In genomic region chr19:46753420-46754155, GRCh38 we compare ENCODE assay signal across 8 cellular contexts. TPM values are rescaled to one million over a fixed set of nuclear protein-coding genes. Genes with fewer than 3 reads are reported as not detected.
DNase-seq lines count a peak whose midpoint lies in the region; ATAC-seq and TF ChIP-seq lines count a peak whose summit lies in the region.

No MANE protein-coding gene starts in this region.

- H3K36me3 ChIP-seq in GM06990 (ENCODE audit: control insufficient read depth, insufficient read depth, low read length) = peaks cover 2% of the 10 kb centered on the region; the same call in 1 of the 2 replicates
- peaks cover 9 to 21% of the 10 kb centered on the region in 2 donors for H3K36me3 ChIP-seq in ascending aorta
- H3K36me3 ChIP-seq in liver (ENCODE audit: control insufficient read depth in 4 of 4, insufficient read depth in 3 of 4, low read depth in 1 of 4, low read length in 3 of 4) = peaks cover 0 to 5% (median 3%) of the 10 kb centered on the region in 4 donors

- peak; percentile 91 for ATAC-seq in T-helper 17 cell
- peak; percentile 85 to 91 for ATAC-seq in stimulated activated naive B cell treated with anti-CD40 and anti-IgM and Interleukin-4, amounts not matched to agents 10 μg/mL and 1 μg/mL and 100 μg/mL, for 72 hours (replicated peaks)
- ATAC-seq in GM19397 (IDR thresholded peaks at IDR 0.05; ENCODE audit: unreplicated experiment) = no peak
- no peak for ATAC-seq in GM21381 (IDR thresholded peaks at IDR 0.05; ENCODE audit: unreplicated experiment)

- no peak overlapping the region for H3K4me3 Mint-ChIP-seq in T-helper 17 cell
- no peak overlapping the region for H3K4me3 Mint-ChIP-seq in stimulated activated naive B cell treated with anti-CD40 and anti-IgM and Interleukin-4, amounts not matched to agents 10 μg/mL and 1 μg/mL and 100 μg/mL, for 72 hours

- no peak overlapping the region for H3K9ac ChIP-seq in liver (ENCODE audit: low read depth in 1 of 2, low read length in 2 of 2)

- TF ChIP-seq RAD21 in liver (IDR thresholded peaks at IDR 0.05) = peak; percentile 40 to 61

- peak; percentile 84 for TF ChIP-seq CTCF in GM06990 (IDR thresholded peaks at IDR 0.05; ENCODE audit: insufficient read depth, low read length, poor library complexity, severe bottlenecking)
- peak; percentile 9 to 21 (median 21) for TF ChIP-seq CTCF in ascending aorta (IDR thresholded peaks at IDR 0.05)
- peak; percentile 33 for TF ChIP-seq CTCF in liver (IDR thresholded peaks at IDR 0.05; ENCODE audit: low read depth, low read length, missing input control)

- DNase-seq in GM06990 (ENCODE audit: extremely low read depth, insufficient read length) = peak; percentile 38
- DNase-seq in MV-4-11 (lab: John Stamatoyannopoulos, UW) = peak; percentile 65
- DNase-seq in T-helper 17 cell = peak; percentile 35 to 63 (median 45)
- no peak for DNase-seq in ascending aorta (ENCODE audit: low spot score in 2 of 2)
- peak; percentile 38 for DNase-seq in stimulated activated naive B cell treated with anti-CD40 and anti-IgM and Interleukin-4, amounts not matched to agents 10 μg/mL and 1 μg/mL and 100 μg/mL, for 72 hours

- no peaks in the 10 kb centered on the region for H3K9me3 Mint-ChIP-seq in stimulated activated naive B cell treated with anti-CD40 and anti-IgM and Interleukin-4, amounts not matched to agents 10 μg/mL and 1 μg/mL and 100 μg/mL, for 72 hours

- H3K4me3 ChIP-seq in GM06990 (replicated peaks; ENCODE audit: low read depth, low read length) = no peak overlapping the region
- no peak overlapping the region for H3K4me3 ChIP-seq in ascending aorta
- no peak overlapping the region for H3K4me3 ChIP-seq in liver (ENCODE audit: low read depth in 1 of 3, low read length in 3 of 3)

- H3K4me1 ChIP-seq in ascending aorta (no peaks in the 10 kb centered on the region), liver (ENCODE audit: control insufficient read depth in 4 of 4, insufficient read depth in 4 of 4, low read length in 3 of 4) (peaks cover 0 to 5% (median 2%) of the 10 kb centered on the region in 4 donors)

- 43% methylated on average over 4 of the region's 4 CpGs for WGBS in liver

- peaks cover 2% of the 10 kb centered on the region for H3K36me3 Mint-ChIP-seq in T-helper 17 cell (ENCODE audit: low read depth)
- peaks cover 14 to 28% of the 10 kb centered on the region in 2 donors for H3K36me3 Mint-ChIP-seq in stimulated activated naive B cell treated with anti-CD40 and anti-IgM and Interleukin-4, amounts not matched to agents 10 μg/mL and 1 μg/mL and 100 μg/mL, for 72 hours

- no peaks in the 10 kb centered on the region for H3K27me3 ChIP-seq in GM06990 (replicated peaks; ENCODE audit: control insufficient read depth, insufficient read depth, low read length)
- H3K27me3 ChIP-seq in ascending aorta = no peaks in the 10 kb centered on the region
- no peaks in the 10 kb centered on the region for H3K27me3 ChIP-seq in liver (ENCODE audit: control insufficient read depth in 4 of 4, insufficient read depth in 4 of 4, low read length in 3 of 4)

- H3K9me3 ChIP-seq in T-helper 17 cell (ENCODE audit: control insufficient read depth, low read length, poor library complexity, severe bottlenecking) (no peaks in the 10 kb centered on the region), ascending aorta (no peaks in the 10 kb centered on the region), liver (ENCODE audit: control insufficient read depth in 4 of 4, low read length in 3 of 4) (no peaks in the 10 kb centered on the region)

- no peak overlapping the region for H3K27ac Mint-ChIP-seq in T-helper 17 cell
- H3K27ac Mint-ChIP-seq in stimulated activated naive B cell treated with anti-CD40 and anti-IgM and Interleukin-4, amounts not matched to agents 10 μg/mL and 1 μg/mL and 100 μg/mL, for 72 hours = no peak overlapping the region

- H3K27ac ChIP-seq in ascending aorta (no peak overlapping the region), liver (ENCODE audit: low read depth in 1 of 2, low read length in 2 of 2) (no peak overlapping the region)

- H3K27me3 Mint-ChIP-seq in T-helper 17 cell = no peaks in the 10 kb centered on the region
- no peaks in the 10 kb centered on the region for H3K27me3 Mint-ChIP-seq in stimulated activated naive B cell treated with anti-CD40 and anti-IgM and Interleukin-4, amounts not matched to agents 10 μg/mL and 1 μg/mL and 100 μg/mL, for 72 hours

- intact Hi-C loops in ascending aorta (cut with DNase I) = no loop called here

- peaks cover 22% of the 10 kb centered on the region for H3K4me1 Mint-ChIP-seq in T-helper 17 cell
- peaks cover 18 to 34% of the 10 kb centered on the region in 2 donors for H3K4me1 Mint-ChIP-seq in stimulated activated naive B cell treated with anti-CD40 and anti-IgM and Interleukin-4, amounts not matched to agents 10 μg/mL and 1 μg/mL and 100 μg/mL, for 72 hours

TF ChIP-seq in liver, 16 proteins besides CTCF, POLR2A, EP300 and RAD21:
- no peak for TF ChIP-seq JUND (IDR thresholded peaks at IDR 0.05)
- TF ChIP-seq EGR1 (IDR thresholded peaks at IDR 0.05; ENCODE audit: low read depth in 2 of 2) = no peak
- TF ChIP-seq RXRA (IDR thresholded peaks at IDR 0.05) = no peak
- no peak for TF ChIP-seq HNF4A (conservative IDR thresholded peaks at IDR 0.05)
- TF ChIP-seq, protein P1, sequence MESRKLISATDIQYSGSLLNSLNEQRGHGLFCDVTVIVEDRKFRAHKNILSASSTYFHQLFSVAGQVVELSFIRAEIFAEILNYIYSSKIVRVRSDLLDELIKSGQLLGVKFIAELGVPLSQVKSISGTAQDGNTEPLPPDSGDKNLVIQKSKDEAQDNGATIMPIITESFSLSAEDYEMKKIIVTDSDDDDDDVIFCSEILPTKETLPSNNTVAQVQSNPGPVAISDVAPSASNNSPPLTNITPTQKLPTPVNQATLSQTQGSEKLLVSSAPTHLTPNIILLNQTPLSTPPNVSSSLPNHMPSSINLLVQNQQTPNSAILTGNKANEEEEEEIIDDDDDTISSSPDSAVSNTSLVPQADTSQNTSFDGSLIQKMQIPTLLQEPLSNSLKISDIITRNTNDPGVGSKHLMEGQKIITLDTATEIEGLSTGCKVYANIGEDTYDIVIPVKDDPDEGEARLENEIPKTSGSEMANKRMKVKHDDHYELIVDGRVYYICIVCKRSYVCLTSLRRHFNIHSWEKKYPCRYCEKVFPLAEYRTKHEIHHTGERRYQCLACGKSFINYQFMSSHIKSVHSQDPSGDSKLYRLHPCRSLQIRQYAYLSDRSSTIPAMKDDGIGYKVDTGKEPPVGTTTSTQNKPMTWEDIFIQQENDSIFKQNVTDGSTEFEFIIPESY (IDR thresholded peaks at IDR 0.05) = no peak

RNA-seq across cellular contexts. Expression of gene STRN4, which starts 7.3 kb away (rescaled TPM):
- total RNA-seq in T-helper 17 cell (100 to 1,000 TPM; 108 to 145 TPM), ascending aorta (151 TPM), liver (10 to 100 TPM; 29.4 to 29.9 TPM)
- 10 to 100 TPM in 1 of 2 donors, 1 to 10 TPM in 1; 9.5 to 20.2 TPM for polyA plus RNA-seq in liver

RNA-seq across cellular contexts. Expression of gene FKRP, which starts 7.7 kb away (rescaled TPM):
- total RNA-seq in T-helper 17 cell (10 to 100 TPM; 22.5 to 23.3 TPM), ascending aorta (11.8 TPM), liver (10 to 100 TPM in 1 of 2 donors, 1 to 10 TPM in 1; 7.5 to 11.1 TPM)
- 1 to 10 TPM; 2.5 to 8.8 TPM for polyA plus RNA-seq in liver

RNA-seq across cellular contexts. Expression of gene SLC1A5, which starts 34.8 kb away (rescaled TPM):
- total RNA-seq in T-helper 17 cell = 10 to 100 TPM; 13.6 to 15.9 TPM
- total RNA-seq in ascending aorta = 86.8 TPM
- 10 to 100 TPM in 1 of 2 donors, 1 to 10 TPM in 1; 6.2 to 90.8 TPM for total RNA-seq in liver
- 1 to 10 TPM; 1.5 to 6.0 TPM for polyA plus RNA-seq in liver

RNA-seq across cellular contexts. Expression of gene PRKD2, which starts 36.7 kb away (rescaled TPM):
- 100 to 1,000 TPM; 112 to 122 TPM for total RNA-seq in T-helper 17 cell
- 101 TPM for total RNA-seq in ascending aorta
- 10 to 100 TPM in 1 of 2 donors, 1 to 10 TPM in 1; 8.5 to 14.4 TPM for total RNA-seq in liver
- polyA plus RNA-seq in liver = 10 to 100 TPM in 1 of 2 donors, 1 to 10 TPM in 1; 7.3 to 10.0 TPM

Comparison
In these comparisons a context has a peak if more than half of its experiments do, and no peak if none do; other contexts are left out.
1. DNase-seq: peak in GM06990 (single experiment), MV-4-11 (single experiment), T-helper 17 cell (3 of 3) and stimulated activated naive B cell treated with anti-CD40 and anti-IgM and Interleukin-4, amounts not matched to agents 10 μg/mL and 1 μg/mL and 100 μg/mL, for 72 hours (single experiment); none in ascending aorta (0 of 2).
2. CTCF ChIP-seq: peak in every context shown above with its lines; median percentile 84 in GM06990; 33 in liver; 21 in ascending aorta.
3. ATAC-seq: peak in T-helper 17 cell (single experiment) and stimulated activated naive B cell treated with anti-CD40 and anti-IgM and Interleukin-4, amounts not matched to agents 10 μg/mL and 1 μg/mL and 100 μg/mL, for 72 hours (2 of 2); none in GM19397 (single experiment) and GM21381 (single experiment).